8 cellular contexts compared by ENCODE assay signal in genomic region chrX:132489256-132490085, GRCh38. TPM values are rescaled to one million over a fixed set of nuclear protein-coding genes. Genes with fewer than 3 reads are reported as not detected.
DNase-seq lines count a peak whose midpoint lies in the region; ATAC-seq and TF ChIP-seq lines count a peak whose summit lies in the region.

No MANE protein-coding gene starts in this region.

- CTCF ChIA-PET in Calu3 (lab: Charles Lee) (interaction anchor here (1.1 kb wide), 1 partner anchor 197 kb away, joined by 3 read pairs; no protein-coding TSS in a partner anchor), Panc1 (lab: Charles Lee) (no interaction called here)

- H3K27me3 ChIP-seq in Panc1 (ENCODE audit: control insufficient read depth, insufficient read depth, low read length) (peaks cover 39% of the 10 kb centered on the region), vagina (no peaks in the 10 kb centered on the region)

- peak overlapping the region; percentile 71 for H3K4me3 Mint-ChIP-seq in Calu3 (ENCODE audit: low read depth, unreplicated experiment)
- H3K4me3 Mint-ChIP-seq in glutamatergic neuron (ENCODE audit: unreplicated experiment) = peak overlapping the region; percentile 83

- BruUV-seq in Calu3 (replicated peaks; lab: Mats Ljungman, UMichigan) (no TSS peak), Panc1 (replicated peaks; lab: Mats Ljungman, UMichigan) (no TSS peak)

- no peaks in the 10 kb centered on the region for H3K9me3 ChIP-seq in Panc1 (ENCODE audit: control insufficient read depth, insufficient read depth, low read depth, low read length)
- no peaks in the 10 kb centered on the region for H3K9me3 ChIP-seq in vagina

- peaks cover 29% of the 10 kb centered on the region for H3K36me3 Mint-ChIP-seq in Calu3 (ENCODE audit: insufficient read depth, unreplicated experiment)
- H3K36me3 Mint-ChIP-seq in glutamatergic neuron (ENCODE audit: unreplicated experiment) = no peaks in the 10 kb centered on the region

- TF ChIP-seq CTCF in Calu3 (IDR thresholded peaks at IDR 0.05; ENCODE audit: unreplicated experiment) (no peak), GM20000 (IDR thresholded peaks at IDR 0.05; ENCODE audit: extremely low read depth, missing control alignments) (no peak), Panc1 (IDR thresholded peaks at IDR 0.05) (no peak), glutamatergic neuron (IDR thresholded peaks at IDR 0.05; ENCODE audit: partially characterized antibody, unreplicated experiment) (no peak), vagina (IDR thresholded peaks at IDR 0.05) (no peak)

- H3K27ac ChIP-seq in Panc1 (ENCODE audit: low read length) = no peak overlapping the region
- H3K27ac ChIP-seq in vagina = peak overlapping the region; percentile 54

- TF ChIP-seq POLR2A in vagina (IDR thresholded peaks at IDR 0.05) = no peak

- H3K9me3 Mint-ChIP-seq in Calu3 (ENCODE audit: low read depth, unreplicated experiment) (no peaks in the 10 kb centered on the region), glutamatergic neuron (ENCODE audit: unreplicated experiment) (peaks cover 2% of the 10 kb centered on the region)

- H3K4me1 ChIP-seq in Panc1 (ENCODE audit: control insufficient read depth, insufficient read depth, low read length) (peaks cover 7% of the 10 kb centered on the region), vagina (no peaks in the 10 kb centered on the region)

- ATAC-seq in HG03571 (IDR thresholded peaks at IDR 0.05; ENCODE audit: unreplicated experiment) = peak; percentile 50
- ATAC-seq in Panc1 = peak; percentile 93

- POLR2A ChIA-PET in Panc1 (lab: Charles Lee) = no interaction called here

- in situ Hi-C loops in Panc1 (cut with HindIII; ENCODE audit: low pct_unique_long_range_greater_than_20kb, low sequenced_read_pairs) = no loop called here

- H3K27ac Mint-ChIP-seq in Calu3 (ENCODE audit: unreplicated experiment) (peak overlapping the region; percentile 79), glutamatergic neuron (ENCODE audit: unreplicated experiment) (no peak overlapping the region)

- intact Hi-C loops in Calu3 (cut with micrococcal nuclease; ENCODE audit: unreplicated experiment) (loop anchor here (2.0 to 10.0 kb wide), 5 partner anchors 43 to 275 kb away; partner anchors contain the start of gene RAP2C), Panc1 (cut with micrococcal nuclease; ENCODE audit: unreplicated experiment) (no loop called here), vagina (cut with DNase I) (no loop called here)

- H3K4me3 ChIP-seq in Panc1 (ENCODE audit: low read depth in 2 of 2, low read length in 2 of 2) = peak overlapping the region; percentile 47 to 66
- H3K4me3 ChIP-seq in vagina = peak overlapping the region; percentile 46 to 57

- DNase-seq in Calu3 (peak; percentile 69), GM20000 (ENCODE audit: low spot score) (peak; percentile 58), Panc1 (ENCODE audit: low read depth, low spot score) (no peak), glutamatergic neuron (peak; percentile 27), nucleus accumbens (lab: John Stamatoyannopoulos, UW) (peak in 30 of 56 donors; percentile 0 to 54 (median 20)), vagina (ENCODE audit: extremely low spot score in 2 of 2) (no peak)
- peak; percentile 12 to 37 (median 18) for DNase-seq in activated naive CD4-positive, alpha-beta T cell (lab: John Stamatoyannopoulos, UW)

- H3K36me3 ChIP-seq in Panc1 (ENCODE audit: control insufficient read depth, insufficient read depth, low read length) (no peaks in the 10 kb centered on the region), vagina (no peaks in the 10 kb centered on the region)

- H3K27me3 Mint-ChIP-seq in Calu3 (ENCODE audit: unreplicated experiment) = no peaks in the 10 kb centered on the region
- peaks cover 3% of the 10 kb centered on the region for H3K27me3 Mint-ChIP-seq in glutamatergic neuron (ENCODE audit: unreplicated experiment)

- H3K4me1 Mint-ChIP-seq in Calu3 (ENCODE audit: low read depth, unreplicated experiment) (peaks cover 8% of the 10 kb centered on the region), glutamatergic neuron (ENCODE audit: low read depth, unreplicated experiment) (no peaks in the 10 kb centered on the region)

RNA-seq across cellular contexts. Expression of gene MBNL3, which starts 0.6 kb away (rescaled TPM):
- total RNA-seq in Calu3 (2022) = 18.9 and 21.0 TPM in 2 replicates
- 0.39 TPM for total RNA-seq in Panc1 (2021; ENCODE audit: unreplicated experiment)
- polyA plus RNA-seq in Panc1 (2012; ENCODE audit: insufficient read length) = not detected
- total RNA-seq in glutamatergic neuron (ENCODE audit: unreplicated experiment) = 1.0 TPM
- 10.1 TPM for total RNA-seq in vagina

Comparison
In these comparisons a context has a peak if more than half of its experiments do, and no peak if none do; other contexts are left out.
1. DNase-seq: peak in Calu3 (single experiment), GM20000 (single experiment), activated naive CD4-positive, alpha-beta T cell (4 of 4), glutamatergic neuron (single experiment) and nucleus accumbens (30 of 56); none in Panc1 (single experiment) and vagina (0 of 2).